8 cellular contexts compared by ENCODE assay signal in genomic region chr19:11737964-11738745, GRCh38. TPM values are rescaled to one million over a fixed set of nuclear protein-coding genes. Genes with fewer than 3 reads are reported as not detected.
A peak's percentile ranks its signal among the peaks of the same experiment; 100 is the strongest.
DNase-seq lines count a peak whose midpoint lies in the region; ATAC-seq and TF ChIP-seq lines count a peak whose summit lies in the region.

No MANE protein-coding gene starts in this region.

- H3K27me3 Mint-ChIP-seq in nephron progenitor cell (ENCODE audit: low read depth, poor library complexity): peaks cover 16% of the 10 kb centered on the region

- H3K36me3 Mint-ChIP-seq in nephron progenitor cell (ENCODE audit: low read depth): peaks cover 30% of the 10 kb centered on the region

- peaks cover 14% of the 10 kb centered on the region for H3K9me3 Mint-ChIP-seq in nephron progenitor cell

- 1% methylated on average over 18 to 42 of the region's 52 CpGs for WGBS in upper lobe of left lung, 2 donors

- peak overlapping the region; percentile 86 for H3K4me3 ChIP-seq in fibroblast of the aortic adventitia (ENCODE audit: low read depth, low read length)
- H3K4me3 ChIP-seq in upper lobe of left lung: peak overlapping the region; percentile 91 to 98 (median 94)

- no peaks in the 10 kb centered on the region for H3K36me3 ChIP-seq in upper lobe of left lung

- DNase-seq in SKM-1 treated with dmso at 0.1 percent for 144 hours (lab: John Stamatoyannopoulos, UW; ENCODE audit: unreplicated experiment) (peak; percentile 17), SKM-1 (lab: John Stamatoyannopoulos, UW; ENCODE audit: unreplicated experiment) (no peak), NOMO-1 treated with DMSO at 0.1 percent for 48 hours (lab: John Stamatoyannopoulos, UW; ENCODE audit: unreplicated experiment) (peak; percentile 38), fibroblast of the aortic adventitia (ENCODE audit: low read depth) (peak; percentile 21), nephron progenitor cell (peak; percentile 61), upper lobe of left lung (peak; percentile 82 to 84)
- DNase-seq in activated T-cell treated with anti-CD3 and anti-CD28 coated beads, Interleukin-2, amount 50 U/mL, for 48 hours: peak; percentile 52 to 59

- peak overlapping the region; percentile 92 to 94 (median 93) for H3K27ac ChIP-seq in upper lobe of left lung

- TF ChIP-seq EP300 in upper lobe of left lung (IDR thresholded peaks at IDR 0.05): no peak

- H3K4me3 Mint-ChIP-seq in nephron progenitor cell: peak overlapping the region; percentile 99

- TF ChIP-seq POLR2A in upper lobe of left lung (IDR thresholded peaks at IDR 0.05): peak in 1 of 4 donors; percentile 37

- H3K27me3 ChIP-seq in upper lobe of left lung: no peaks in the 10 kb centered on the region

- no peaks in the 10 kb centered on the region for H3K9me3 ChIP-seq in upper lobe of left lung

- H3K27ac Mint-ChIP-seq in nephron progenitor cell: peak overlapping the region; percentile 100

- TF ChIP-seq CTCF in fibroblast of the aortic adventitia (IDR thresholded peaks at IDR 0.05; ENCODE audit: insufficient read depth, low read length): peak; percentile 6
- no peak for TF ChIP-seq CTCF in nephron progenitor cell (IDR thresholded peaks at IDR 0.05)
- no peak for TF ChIP-seq CTCF in upper lobe of left lung (IDR thresholded peaks at IDR 0.05)

- peaks cover 28% of the 10 kb centered on the region for H3K4me1 Mint-ChIP-seq in nephron progenitor cell

- ATAC-seq in HG02840 (IDR thresholded peaks at IDR 0.05; ENCODE audit: low FRiP score, unreplicated experiment) (peak; percentile 32), upper lobe of left lung (ENCODE audit: low FRiP score in 2 of 2) (peak; percentile 56 to 75)

- H3K4me1 ChIP-seq in upper lobe of left lung: peaks cover 16 to 25% (median 22%) of the 10 kb centered on the region in 4 donors

RNA-seq across cellular contexts. Expression of gene ZNF823, which starts 0.6 kb away (rescaled TPM):
- 2.6 and 4.1 TPM in 2 replicates for total RNA-seq in fibroblast of the aortic adventitia (ENCODE audit: low replicate concordance)
- 10 to 100 TPM in 2 of 6 donors, 1 to 10 TPM in 4; 6.1 to 22.0 (median 7.7) TPM for total RNA-seq in upper lobe of left lung

RNA-seq across cellular contexts. Expression of gene ZNF441, which starts 28.6 kb away (rescaled TPM):
- total RNA-seq in fibroblast of the aortic adventitia (ENCODE audit: low replicate concordance): 7.3 and 10.9 TPM in 2 replicates
- 10 to 100 TPM in 1 of 6 donors, 1 to 10 TPM in 5; 2.7 to 12.3 (median 6.9) TPM for total RNA-seq in upper lobe of left lung
